Comparison of ENCODE assay signal across 12 cellular contexts in genomic region chr17:1001640-1002411, GRCh38. TPM values are rescaled to one million over a fixed set of nuclear protein-coding genes. Genes with fewer than 3 reads are reported as not detected.
DNase-seq lines count a peak whose midpoint lies in the region; ATAC-seq, FAIRE-seq and TF ChIP-seq lines count a peak whose summit lies in the region.
"Had no signal": no experiment of that assay in that cellular context is flagged by ENCODE, and none has a peak within 500 bp of the region (broad histone marks: within the 10 kb centered on the region; RNA-seq: fewer than 3 reads in every experiment).

No MANE protein-coding gene starts in this region.

- no peak overlapping the region for H3K9ac ChIP-seq in keratinocyte (ENCODE audit: control insufficient read depth, extremely low read depth, insufficient read depth, low read length)

- H3K9me3 Mint-ChIP-seq in activated CD8-positive, alpha-beta T cell treated with anti-CD3 and anti-CD28 coated beads for 36 hours, result no peaks in the 10 kb centered on the region
- H3K9me3 Mint-ChIP-seq in activated CD8-positive, alpha-beta T cell treated with anti-CD3 and anti-CD28 coated beads, Interleukin-2, amount 10 ng/mL, durations not matched to agents 7 days and 5 days (ENCODE audit: insufficient read depth), result no peaks in the 10 kb centered on the region
- H3K9me3 Mint-ChIP-seq: activated T-cell treated with anti-CD3 and anti-CD28 coated beads, Interleukin-2, amount 50 U/mL, for 4 hours had no signal

- no peaks in the 10 kb centered on the region for H3K27me3 Mint-ChIP-seq in activated CD8-positive, alpha-beta T cell treated with anti-CD3 and anti-CD28 coated beads for 36 hours
- H3K27me3 Mint-ChIP-seq in activated CD8-positive, alpha-beta T cell treated with anti-CD3 and anti-CD28 coated beads, Interleukin-2, amount 10 ng/mL, durations not matched to agents 7 days and 5 days (ENCODE audit: low read depth), result no peaks in the 10 kb centered on the region

- H3K27ac ChIP-seq in breast epithelium (peak overlapping the region; percentile 46 to 77), keratinocyte (ENCODE audit: control insufficient read depth, insufficient read depth, low read length) (peak overlapping the region; percentile 27), tibial artery (peak overlapping the region; percentile 79 to 83)

- H3K36me3 Mint-ChIP-seq in activated CD8-positive, alpha-beta T cell treated with anti-CD3 and anti-CD28 coated beads for 36 hours (ENCODE audit: low read depth), result peaks cover 29% of the 10 kb centered on the region
- peaks cover 41% of the 10 kb centered on the region for H3K36me3 Mint-ChIP-seq in activated CD8-positive, alpha-beta T cell treated with anti-CD3 and anti-CD28 coated beads, Interleukin-2, amount 10 ng/mL, durations not matched to agents 7 days and 5 days (ENCODE audit: low read depth)

- ATAC-seq in activated CD8-positive, alpha-beta T cell treated with anti-CD3 and anti-CD28 coated beads for 36 hours, result no peak
- no peak for ATAC-seq in activated CD8-positive, alpha-beta T cell treated with anti-CD3 and anti-CD28 coated beads, Interleukin-2, amount 10 ng/mL, durations not matched to agents 7 days and 5 days
- ATAC-seq: activated T-cell treated with anti-CD3 and anti-CD28 coated beads, Interleukin-2, amount 50 U/mL, for 4 hours had no signal

- no peak overlapping the region for H3K4me3 ChIP-seq in breast epithelium
- H3K4me3 ChIP-seq in keratinocyte (ENCODE audit: control insufficient read depth in 2 of 3, extremely low read depth in 1 of 3, insufficient read depth in 2 of 3, low read depth in 1 of 3, low read length in 3 of 3), result no peak overlapping the region
- H3K4me3 ChIP-seq in tibial artery, result no peak overlapping the region

- no peaks in the 10 kb centered on the region for H3K27me3 ChIP-seq in breast epithelium
- H3K27me3 ChIP-seq in keratinocyte (ENCODE audit: control insufficient read depth, extremely low read depth, insufficient read depth, low read length), result no peaks in the 10 kb centered on the region
- H3K27me3 ChIP-seq in tibial artery, result no peaks in the 10 kb centered on the region

- intact Hi-C loops in activated CD8-positive, alpha-beta T cell treated with anti-CD3 and anti-CD28 coated beads for 36 hours (cut with micrococcal nuclease), result no loop called here
- intact Hi-C loops in breast epithelium (cut with DNase I; ENCODE audit: low total_unique reads) (no loop called here), tibial artery (cut with DNase I; ENCODE audit: low total_unique reads) (no loop called here)

- no peaks in the 10 kb centered on the region for H3K9me1 ChIP-seq in keratinocyte (ENCODE audit: control insufficient read depth, extremely low read depth, insufficient read depth, low read length)

- H3K79me2 ChIP-seq in keratinocyte (ENCODE audit: control insufficient read depth, insufficient read depth, low read length), result peaks cover 26% of the 10 kb centered on the region

- POLR2A ChIA-PET in activated CD8-positive, alpha-beta T cell treated with anti-CD3 and anti-CD28 coated beads for 36 hours (lab: Charles Lee), result interaction anchor here (0.9 to 1.4 kb wide), 3 partner anchors 11 to 122 kb away, joined by 3 read pairs; no protein-coding TSS in a partner anchor
- POLR2A ChIA-PET in activated CD8-positive, alpha-beta T cell treated with anti-CD3 and anti-CD28 coated beads, Interleukin-2, amount 10 ng/mL, durations not matched to agents 7 days and 5 days (lab: Charles Lee), result no interaction called here

- dilution Hi-C loops in keratinocyte (cut with MboI; ENCODE audit: extremely low pct_ligation_motif_present, low sequenced_read_pairs), result no loop called here

- H3K9me3 ChIP-seq in breast epithelium, result no peaks in the 10 kb centered on the region
- H3K9me3 ChIP-seq in keratinocyte (ENCODE audit: control insufficient read depth, low read depth, low read length), result no peaks in the 10 kb centered on the region
- H3K9me3 ChIP-seq in tibial artery, result no peaks in the 10 kb centered on the region

- no peak for DNase-seq in activated CD8-positive, alpha-beta T cell treated with anti-CD3 and anti-CD28 coated beads for 36 hours
- no peak for DNase-seq in activated CD8-positive, alpha-beta T cell treated with anti-CD3 and anti-CD28 coated beads, Interleukin-2, amount 10 ng/mL, durations not matched to agents 7 days and 5 days
- DNase-seq in breast epithelium (ENCODE audit: low spot score in 2 of 2), result no peak
- no peak for DNase-seq in keratinocyte (ENCODE audit: low read depth, low spot score)
- DNase-seq in tibial artery, result peak; percentile 66 to 90
- DNase-seq in Kasumi-1 (lab: John Stamatoyannopoulos, UW), result no peak
- no peak for DNase-seq in ecto neural progenitor cell (ENCODE audit: low spot score)
- DNase-seq in Ammon's horn (ENCODE audit: low spot score), result no peak
- DNase-seq: activated T-cell treated with anti-CD3 and anti-CD28 coated beads, Interleukin-2, amount 50 U/mL, for 4 hours; AML-193; KBM-7; stimulated activated CD4-positive, alpha-beta T cell treated with anti-CD3 and anti-CD28 coated beads, Interleukin-12 subunit alpha, Interleukin-12 subunit beta, amount 100 ng/mL, for 4 hours had no signal

- no peak overlapping the region for H3K4me2 ChIP-seq in keratinocyte (ENCODE audit: control insufficient read depth, extremely low read depth, insufficient read depth, low read depth, low read length)

- H4K20me1 ChIP-seq in keratinocyte (ENCODE audit: control insufficient read depth, extremely low read depth, insufficient read depth, low read length), result peaks cover 7% of the 10 kb centered on the region

- TF ChIP-seq CTCF in activated CD8-positive, alpha-beta T cell treated with anti-CD3 and anti-CD28 coated beads for 36 hours (IDR thresholded peaks at IDR 0.05), result no peak
- TF ChIP-seq CTCF in breast epithelium (IDR thresholded peaks at IDR 0.05) (no peak), keratinocyte (optimal IDR thresholded peaks at IDR 0.05 in 1 of 3, IDR thresholded peaks at IDR 0.05 in 1 of 3, conservative IDR thresholded peaks at IDR 0.05 in 1 of 3; ENCODE audit: extremely low read depth in 1 of 3, insufficient read depth in 2 of 3, low read length in 3 of 3) (no peak), tibial artery (IDR thresholded peaks at IDR 0.05) (peak in 1 of 2 experiments; percentile 21)

- FAIRE-seq in keratinocyte (lab: Jason Lieb, UNC), result peak; percentile 81

- no peak overlapping the region for H3K4me3 Mint-ChIP-seq in activated CD8-positive, alpha-beta T cell treated with anti-CD3 and anti-CD28 coated beads for 36 hours
- H3K4me3 Mint-ChIP-seq in activated CD8-positive, alpha-beta T cell treated with anti-CD3 and anti-CD28 coated beads, Interleukin-2, amount 10 ng/mL, durations not matched to agents 7 days and 5 days, result no peak overlapping the region
- H3K4me3 Mint-ChIP-seq: activated T-cell treated with anti-CD3 and anti-CD28 coated beads, Interleukin-2, amount 50 U/mL, for 4 hours had no signal

- no peak for TF ChIP-seq POLR2A in breast epithelium (IDR thresholded peaks at IDR 0.05)

- H3K4me1 Mint-ChIP-seq in activated CD8-positive, alpha-beta T cell treated with anti-CD3 and anti-CD28 coated beads for 36 hours (ENCODE audit: low read depth), result peaks cover 33% of the 10 kb centered on the region
- peaks cover 30% of the 10 kb centered on the region for H3K4me1 Mint-ChIP-seq in activated CD8-positive, alpha-beta T cell treated with anti-CD3 and anti-CD28 coated beads, Interleukin-2, amount 10 ng/mL, durations not matched to agents 7 days and 5 days (ENCODE audit: low read depth)

- H3K36me3 ChIP-seq in breast epithelium, result no peaks in the 10 kb centered on the region
- peaks cover 19 to 38% of the 10 kb centered on the region in 2 experiments for H3K36me3 ChIP-seq in keratinocyte (ENCODE audit: control insufficient read depth in 2 of 2, extremely low read depth in 1 of 2, insufficient read depth in 2 of 2, low read length in 2 of 2)
- peaks cover 17 to 50% (median 30%) of the 10 kb centered on the region in 3 donors for H3K36me3 ChIP-seq in tibial artery

- peak overlapping the region; percentile 63 for H3K27ac Mint-ChIP-seq in activated CD8-positive, alpha-beta T cell treated with anti-CD3 and anti-CD28 coated beads for 36 hours
- H3K27ac Mint-ChIP-seq in activated CD8-positive, alpha-beta T cell treated with anti-CD3 and anti-CD28 coated beads, Interleukin-2, amount 10 ng/mL, durations not matched to agents 7 days and 5 days, result no peak overlapping the region

- CTCF ChIA-PET in activated CD8-positive, alpha-beta T cell treated with anti-CD3 and anti-CD28 coated beads for 36 hours (lab: Charles Lee), result interaction anchor here (1.6 kb wide), 1 partner anchor 206 kb away, joined by 6 read pairs; no protein-coding TSS in a partner anchor
- CTCF ChIA-PET in activated CD8-positive, alpha-beta T cell treated with anti-CD3 and anti-CD28 coated beads, Interleukin-2, amount 10 ng/mL, durations not matched to agents 7 days and 5 days (lab: Charles Lee), result interaction anchor here (0.8 to 1.0 kb wide), 2 partner anchors 54 to 224 kb away, joined by 3 read pairs; no protein-coding TSS in a partner anchor

- no peak overlapping the region for H2AFZ ChIP-seq in keratinocyte (ENCODE audit: control insufficient read depth, low read length)

- H3K4me1 ChIP-seq in breast epithelium (peaks cover 10 to 33% of the 10 kb centered on the region in 2 donors), keratinocyte (ENCODE audit: control insufficient read depth, extremely low read depth, insufficient read depth, low read length) (peaks cover 41% of the 10 kb centered on the region), tibial artery (peaks cover 11 to 83% (median 79%) of the 10 kb centered on the region in 4 donors)

RNA-seq across cellular contexts. Expression of gene TIMM22, which starts 4.9 kb away (rescaled TPM):
- 10 to 100 TPM in 1 of 2 experiments, 1 to 10 TPM in 1; 8.8 to 10.2 TPM for total RNA-seq in activated CD8-positive, alpha-beta T cell treated with anti-CD3 and anti-CD28 coated beads for 36 hours
- 10 to 100 TPM; 10.0 to 10.4 TPM for total RNA-seq in activated CD8-positive, alpha-beta T cell treated with anti-CD3 and anti-CD28 coated beads, Interleukin-2, amount 10 ng/mL, durations not matched to agents 7 days and 5 days
- 10 to 100 TPM; 10.1 to 12.0 (median 10.8) TPM for total RNA-seq in breast epithelium
- polyA plus RNA-seq in keratinocyte, result 11.1 to 24.8 TPM (median 14.4 TPM) in 3 replicates
- 2.8 TPM for polyA plus RNA-seq in keratinocyte (2011; ENCODE audit: low read depth)
- 18.1 and 19.0 TPM in 2 replicates for polyA plus RNA-seq in keratinocyte (2011; cell fraction: cytosol; rRNA removed)
- polyA plus RNA-seq in keratinocyte (2011; cell fraction: nucleus; rRNA removed), result 12.1 and 12.4 TPM in 2 replicates
- 11.7 and 20.2 TPM in 2 replicates for polyA plus RNA-seq in keratinocyte (2012; ENCODE audit: low replicate concordance)
- polyA minus RNA-seq in keratinocyte, result 12.1 to 16.9 TPM (median 15.9 TPM) in 3 replicates
- polyA minus RNA-seq in keratinocyte (2011; cell fraction: cytosol; rRNA and poly(A)+ RNA removed), result 12.3 TPM
- 5.0 and 8.1 TPM in 2 replicates for polyA minus RNA-seq in keratinocyte (2011; cell fraction: nucleus; rRNA and poly(A)+ RNA removed)

RNA-seq across cellular contexts. Expression of gene NXN, which starts 22.2 kb away (rescaled TPM):
- 1 to 10 TPM; 1.2 to 1.4 TPM for total RNA-seq in activated CD8-positive, alpha-beta T cell treated with anti-CD3 and anti-CD28 coated beads for 36 hours
- total RNA-seq in activated CD8-positive, alpha-beta T cell treated with anti-CD3 and anti-CD28 coated beads, Interleukin-2, amount 10 ng/mL, durations not matched to agents 7 days and 5 days, result under 1 TPM; 0.68 to 0.97 TPM
- 10 to 100 TPM in 2 of 3 donors, 1 to 10 TPM in 1; 9.3 to 14.3 (median 12.8) TPM for total RNA-seq in breast epithelium
- polyA plus RNA-seq in keratinocyte, result 90.4 to 99.3 TPM (median 94.4 TPM) in 3 replicates
- 28.0 TPM for polyA plus RNA-seq in keratinocyte (2011; ENCODE audit: low read depth)
- 105 and 138 TPM in 2 replicates for polyA plus RNA-seq in keratinocyte (2011; cell fraction: cytosol; rRNA removed)
- polyA plus RNA-seq in keratinocyte (2011; cell fraction: nucleus; rRNA removed), result 102 and 138 TPM in 2 replicates
- polyA plus RNA-seq in keratinocyte (2012; ENCODE audit: low replicate concordance), result 68.0 and 95.5 TPM in 2 replicates
- 119 to 243 TPM (median 131 TPM) in 3 replicates for polyA minus RNA-seq in keratinocyte
- polyA minus RNA-seq in keratinocyte (2011; cell fraction: cytosol; rRNA and poly(A)+ RNA removed), result 140 TPM
- polyA minus RNA-seq in keratinocyte (2011; cell fraction: nucleus; rRNA and poly(A)+ RNA removed), result 67.5 and 81.9 TPM in 2 replicates

Comparison
In these comparisons a context has a peak if more than half of its experiments do, and no peak if none do; other contexts are left out.
1. DNase-seq: peak in tibial artery (2 of 2); none in activated CD8-positive, alpha-beta T cell treated with anti-CD3 and anti-CD28 coated beads for 36 hours (single experiment), activated CD8-positive, alpha-beta T cell treated with anti-CD3 and anti-CD28 coated beads, Interleukin-2, amount 10 ng/mL, durations not matched to agents 7 days and 5 days (single experiment), breast epithelium (0 of 2), keratinocyte (single experiment), Kasumi-1 (0 of 2), ecto neural progenitor cell (single experiment) and Ammon's horn (single experiment).
2. H3K27ac ChIP-seq: peak in every context shown above with its lines; median percentile 81 in tibial artery; 62 in breast epithelium; 27 in keratinocyte.
3. RNA of gene NXN, which starts 22.2 kb away (total RNA-seq): 9.3 to 14.3 TPM in breast epithelium; 1.2 to 1.4 TPM in activated CD8-positive, alpha-beta T cell treated with anti-CD3 and anti-CD28 coated beads for 36 hours and 0.68 to 0.97 TPM in activated CD8-positive, alpha-beta T cell treated with anti-CD3 and anti-CD28 coated beads, Interleukin-2, amount 10 ng/mL, durations not matched to agents 7 days and 5 days; every median in the first group is over 4 times any median in the second.